ENCODE assay signal across 19 cellular contexts in genomic region chr11:73223998-73224730, GRCh38. TPM values are rescaled to one million over a fixed set of nuclear protein-coding genes. Genes with fewer than 3 reads are reported as not detected.
DNase-seq lines count a peak whose midpoint lies in the region; ATAC-seq, FAIRE-seq and TF ChIP-seq lines count a peak whose summit lies in the region.
"Had no signal": no experiment of that assay in that cellular context is flagged by ENCODE, and none has a peak within 500 bp of the region (broad histone marks: within the 10 kb centered on the region; RNA-seq: fewer than 3 reads in every experiment).

No MANE protein-coding gene starts in this region.

- no peaks in the 10 kb centered on the region for H3K9me3 ChIP-seq in sigmoid colon
- H3K9me3 ChIP-seq: esophagus squamous epithelium, SJCRH30 had no signal

- H3K4me1 Mint-ChIP-seq in chondrocyte (ENCODE audit: low read depth), result peaks cover under 1% of the 10 kb centered on the region
- H3K4me1 Mint-ChIP-seq: central memory CD8-positive, alpha-beta T cell had no signal

- H3K36me3 Mint-ChIP-seq in chondrocyte (ENCODE audit: low read depth), result no peaks in the 10 kb centered on the region

- DNase-seq in GF-D8 (lab: John Stamatoyannopoulos, UW), result peak; percentile 21
- DNase-seq in HTR-8/SVneo (ENCODE audit: insufficient read length, low spot score), result no peak
- peak; percentile 64 for DNase-seq in chondrocyte (ENCODE audit: low spot score)
- DNase-seq in sigmoid colon, result peak; percentile 53
- DNase-seq in cerebellar nuclear complex (lab: John Stamatoyannopoulos, UW), result no peak
- DNase-seq in iPS-NIHi11 (ENCODE audit: low spot score), result no peak
- DNase-seq: activated CD4-positive, alpha-beta T cell treated with anti-CD3 and anti-CD28 coated beads for 1 hour; activated gamma-delta T cell; effector memory CD4-positive, alpha-beta T cell; esophagus squamous epithelium; left ventricle myocardium superior; NCI-H146; NCI-H2171 treated with DMSO at 0.1 percent for 48 hours; NCI-H82; nucleus accumbens; SJCRH30; stimulated activated CD4-positive, alpha-beta T cell treated with anti-CD3 and anti-CD28 coated beads, Interleukin-15, amount 100 ng/mL, for 24 hours had no signal

- ATAC-seq in GM18909 (IDR thresholded peaks at IDR 0.05; ENCODE audit: poor library complexity, unreplicated experiment), result no peak
- ATAC-seq: left ventricle myocardium superior had no signal

- H3K4me3 Mint-ChIP-seq in chondrocyte (ENCODE audit: unreplicated experiment), result no peak overlapping the region
- H3K4me3 Mint-ChIP-seq: central memory CD8-positive, alpha-beta T cell had no signal

- peaks cover 14% of the 10 kb centered on the region for H3K27me3 Mint-ChIP-seq in chondrocyte (ENCODE audit: low read depth)

- no peak for TF ChIP-seq POLR2A in sigmoid colon (IDR thresholded peaks at IDR 0.05)

- TF ChIP-seq EP300 in sigmoid colon (IDR thresholded peaks at IDR 0.05), result no peak

- H3K27ac ChIP-seq in sigmoid colon, result no peak overlapping the region
- H3K27ac ChIP-seq: SJCRH30 had no signal

- peaks cover 0 to 14% (median 10%) of the 10 kb centered on the region in 3 donors for H3K27me3 ChIP-seq in sigmoid colon
- H3K27me3 ChIP-seq: SJCRH30 had no signal

- no peak for TF ChIP-seq CTCF in chondrocyte (IDR thresholded peaks at IDR 0.05)
- TF ChIP-seq CTCF in sigmoid colon (IDR thresholded peaks at IDR 0.05), result no peak

- no peaks in the 10 kb centered on the region for H3K9me3 Mint-ChIP-seq in chondrocyte (ENCODE audit: low read depth)
- H3K9me3 Mint-ChIP-seq: central memory CD8-positive, alpha-beta T cell had no signal

- intact Hi-C loops in sigmoid colon (cut with DNase I), result no loop called here

- FAIRE-seq in HTR-8/SVneo (lab: Jason Lieb, UNC), result peak; percentile 26

- no peak overlapping the region for H3K4me3 ChIP-seq in sigmoid colon
- H3K4me3 ChIP-seq: esophagus squamous epithelium, SJCRH30 had no signal

- no peaks in the 10 kb centered on the region for H3K4me1 ChIP-seq in sigmoid colon
- H3K4me1 ChIP-seq: SJCRH30 had no signal

- H3K27ac Mint-ChIP-seq in chondrocyte (ENCODE audit: unreplicated experiment), result no peak overlapping the region

- no peaks in the 10 kb centered on the region for H3K36me3 ChIP-seq in sigmoid colon
- H3K36me3 ChIP-seq: SJCRH30 had no signal

- 68 to 84% methylated on average over 10 of the region's 10 CpGs for WGBS in sigmoid colon, 2 donors

RNA-seq across cellular contexts. Expression of gene P2RY2, which starts 6.1 kb away (rescaled TPM):
- total RNA-seq in chondrocyte (0.32 TPM in 1 of 3 replicates, not detected in the others), sigmoid colon (under 1 TPM in 1 of 4 donors, not detected in 3; 0.16 TPM)
- 1 to 10 TPM; 3.0 to 6.2 (median 4.2) TPM for polyA plus RNA-seq in sigmoid colon
- total RNA-seq: SJCRH30 had no signal

RNA-seq across cellular contexts. Expression of gene P2RY6, which starts 48.0 kb away (rescaled TPM):
- 0.20 TPM in 1 of 3 replicates, not detected in the others for total RNA-seq in chondrocyte
- total RNA-seq in sigmoid colon, result 1 to 10 TPM in 3 of 4 donors, not detected in 1; 1.2 to 2.6 (median 2.5) TPM
- polyA plus RNA-seq in sigmoid colon, result 1 to 10 TPM; 2.4 to 5.5 (median 2.5) TPM
- total RNA-seq: SJCRH30 had no signal

Comparison
In these comparisons a context has a peak if more than half of its experiments do, and no peak if none do; other contexts are left out.
1. DNase-seq: peak in GF-D8 (single experiment), chondrocyte (single experiment) and sigmoid colon (single experiment); none in HTR-8/SVneo (single experiment), cerebellar nuclear complex (0 of 2) and iPS-NIHi11 (single experiment).